In the genomic region with DNA sequence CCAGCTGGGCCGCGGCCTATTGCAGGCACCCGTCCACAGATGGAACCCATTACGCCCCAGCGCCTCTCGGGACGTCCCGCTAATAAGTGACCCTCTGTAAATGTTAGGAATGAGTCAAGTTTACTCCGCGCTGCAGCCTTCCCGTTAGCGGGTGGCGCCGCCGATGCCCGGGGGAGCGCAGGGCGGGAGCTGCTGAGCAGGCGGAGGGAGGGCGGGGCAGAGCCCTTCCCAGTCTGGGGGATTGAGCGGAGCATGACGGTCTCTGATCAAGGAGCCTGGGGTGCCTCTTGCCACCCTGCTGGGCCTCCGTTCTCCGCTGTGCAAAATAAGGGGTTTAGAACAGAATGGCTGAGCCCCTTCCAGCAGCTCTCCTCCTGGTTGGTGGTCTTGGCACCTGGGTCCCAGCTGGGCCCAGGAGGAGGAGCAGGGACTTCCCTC, we compare ENCODE assay signal across 11 cellular contexts. TPM values are rescaled to one million over a fixed set of nuclear protein-coding genes. Genes with fewer than 3 reads are reported as not detected.
DNase-seq lines count a peak whose midpoint lies in the region; ATAC-seq and TF ChIP-seq lines count a peak whose summit lies in the region.
"Had no signal": no experiment of that assay in that cellular context is flagged by ENCODE, and none has a peak within 500 bp of the region (broad histone marks: within the 10 kb centered on the region; RNA-seq: fewer than 3 reads in every experiment).

No MANE protein-coding gene starts in this region.

- TF ChIP-seq CTCF in fibroblast of lung (conservative IDR thresholded peaks at IDR 0.05 in 1 of 2, IDR thresholded peaks at IDR 0.05 in 1 of 2; ENCODE audit: low read depth in 1 of 2, low read length in 2 of 2) (no peak), WERI-Rb-1 (IDR thresholded peaks at IDR 0.05; ENCODE audit: low read depth, low read length) (no peak)

- TF ChIP-seq POLR2A in GM18505 (IDR thresholded peaks at IDR 0.05; ENCODE audit: borderline replicate concordance, extremely low read depth, insufficient read depth, insufficient read length) = no peak

- H3K9me3 ChIP-seq in MG63 = no peaks in the 10 kb centered on the region
- H3K9me3 ChIP-seq in fibroblast of lung (ENCODE audit: control insufficient read depth, insufficient read depth, low read depth, low read length) = no peaks in the 10 kb centered on the region
- H3K9me3 ChIP-seq in WERI-Rb-1 (ENCODE audit: severe bottlenecking) = no peaks in the 10 kb centered on the region

- no peaks in the 10 kb centered on the region for H3K27me3 ChIP-seq in MG63
- H3K27me3 ChIP-seq in fibroblast of lung (ENCODE audit: control insufficient read depth, insufficient read depth, low read length) = no peaks in the 10 kb centered on the region
- no peaks in the 10 kb centered on the region for H3K27me3 ChIP-seq in WERI-Rb-1 (ENCODE audit: insufficient read depth, low read depth, severe bottlenecking)

- peak overlapping the region; percentile 37 for H2AFZ ChIP-seq in fibroblast of lung (ENCODE audit: low read length)

- H3K9ac ChIP-seq in fibroblast of lung (ENCODE audit: insufficient read depth, low read length) = peak overlapping the region; percentile 36

- no peaks in the 10 kb centered on the region for H3K36me3 ChIP-seq in MG63
- no peaks in the 10 kb centered on the region for H3K36me3 ChIP-seq in fibroblast of lung (ENCODE audit: control insufficient read depth, insufficient read depth, low read length)
- no peaks in the 10 kb centered on the region for H3K36me3 ChIP-seq in WERI-Rb-1

- no peaks in the 10 kb centered on the region for H3K79me2 ChIP-seq in fibroblast of lung (ENCODE audit: control insufficient read depth, insufficient read depth, low read length)

- DNase-seq in AG20443 (ENCODE audit: low spot score) (peak; percentile 95), MG63 (peak; percentile 90), fibroblast of lung (ENCODE audit: low read depth in 2 of 2) (peak; percentile 83 to 93), myocyte (ENCODE audit: low read depth) (peak; percentile 41), NCI-H1048 (lab: John Stamatoyannopoulos, UW) (no peak), SK-N-DZ (ENCODE audit: low spot score) (no peak), WERI-Rb-1 (no peak)
- DNase-seq: Kasumi-1 had no signal

- no peak overlapping the region for H3K4me3 ChIP-seq in MG63
- H3K4me3 ChIP-seq in fibroblast of lung (replicated peaks in 1 of 4; ENCODE audit: control extremely low read depth in 1 of 4, insufficient read depth in 1 of 4, low read depth in 3 of 4, low read length in 4 of 4) = no peak overlapping the region
- no peak overlapping the region for H3K4me3 ChIP-seq in WERI-Rb-1 (ENCODE audit: low read depth, low read length)

- H3K4me1 ChIP-seq in fibroblast of lung (ENCODE audit: control insufficient read depth, extremely low read depth, insufficient read depth, low read length) = peaks cover 37% of the 10 kb centered on the region

- H3K27ac ChIP-seq in fibroblast of lung (ENCODE audit: insufficient read depth, low read length) (peak overlapping the region; percentile 85), WERI-Rb-1 (no peak overlapping the region)

- peak overlapping the region; percentile 42 for H3K4me2 ChIP-seq in fibroblast of lung (ENCODE audit: extremely low read depth, insufficient read depth, low read length)

- ATAC-seq in GM18505 (IDR thresholded peaks at IDR 0.05; ENCODE audit: unreplicated experiment) = no peak

- no peaks in the 10 kb centered on the region for H4K20me1 ChIP-seq in fibroblast of lung (ENCODE audit: control insufficient read depth, extremely low read depth, insufficient read depth, low read length)

RNA-seq across cellular contexts. Expression of gene CROCC2, which starts 10.5 kb away (rescaled TPM):
- total RNA-seq in MG63 (2014; rRNA removed; shearing (Covaris generic); ENCODE audit: low replicate concordance) = not detected in 2 replicates
- total RNA-seq in fibroblast of lung = 0.33 and 0.51 TPM in 2 replicates
- 0.02 and 0.12 TPM in 2 replicates for polyA plus RNA-seq in fibroblast of lung
- 0.02 and 0.28 TPM in 2 replicates for polyA plus RNA-seq in fibroblast of lung (2012)
- not detected in 2 replicates for polyA minus RNA-seq in fibroblast of lung (ENCODE audit: low replicate concordance)
- 0.05 TPM in 1 of 2 replicates, not detected in the other for total RNA-seq in myocyte
- not detected for polyA plus RNA-seq in myocyte (2012)
- not detected in 2 replicates for polyA plus RNA-seq in SK-N-DZ (2014; cell fraction: cytosol; rRNA removed)
- not detected in 2 replicates for polyA plus RNA-seq in SK-N-DZ (2014; cell fraction: nucleus; rRNA removed)
- total RNA-seq: mononuclear cell, subcutaneous adipose tissue had no signal

RNA-seq across cellular contexts. Expression of gene MAB21L4, which starts 20.6 kb away (rescaled TPM):
- total RNA-seq in MG63 (2014; rRNA removed; shearing (Covaris generic); ENCODE audit: low replicate concordance) = not detected in 2 replicates
- not detected in 2 replicates for total RNA-seq in fibroblast of lung
- polyA plus RNA-seq in fibroblast of lung = not detected in 2 replicates
- polyA plus RNA-seq in fibroblast of lung (2012) = not detected in 2 replicates
- polyA minus RNA-seq in fibroblast of lung (ENCODE audit: low replicate concordance) = not detected in 2 replicates
- not detected in 2 replicates for total RNA-seq in myocyte
- not detected for polyA plus RNA-seq in myocyte (2012)
- polyA plus RNA-seq in SK-N-DZ (2014; cell fraction: cytosol; rRNA removed) = 0.08 TPM in 1 of 2 replicates, not detected in the other
- polyA plus RNA-seq in SK-N-DZ (2014; cell fraction: nucleus; rRNA removed) = 0.57 and 1.2 TPM in 2 replicates
- total RNA-seq: mononuclear cell, subcutaneous adipose tissue had no signal

RNA-seq across cellular contexts. Expression of gene AGXT, which starts 48.0 kb away (rescaled TPM):
- total RNA-seq in MG63 (2014; rRNA removed; shearing (Covaris generic); ENCODE audit: low replicate concordance) = not detected in 2 replicates
- not detected in 2 replicates for total RNA-seq in fibroblast of lung
- not detected in 2 replicates for polyA plus RNA-seq in fibroblast of lung
- polyA plus RNA-seq in fibroblast of lung (2012) = not detected in 2 replicates
- polyA minus RNA-seq in fibroblast of lung (ENCODE audit: low replicate concordance) = not detected in 2 replicates
- not detected in 2 replicates for total RNA-seq in myocyte
- not detected for polyA plus RNA-seq in myocyte (2012)
- 0.10 TPM in 1 of 2 replicates, not detected in the other for polyA plus RNA-seq in SK-N-DZ (2014; cell fraction: cytosol; rRNA removed)
- polyA plus RNA-seq in SK-N-DZ (2014; cell fraction: nucleus; rRNA removed) = not detected in 2 replicates
- total RNA-seq: mononuclear cell had no signal

Comparison
In these comparisons a context has a peak if more than half of its experiments do, and no peak if none do; other contexts are left out.
1. DNase-seq: peak in AG20443 (single experiment), MG63 (single experiment), fibroblast of lung (2 of 2) and myocyte (single experiment); none in NCI-H1048 (single experiment), SK-N-DZ (single experiment) and WERI-Rb-1 (single experiment).